In genomic region chr1:180909005-180909414, GRCh38 we compare ENCODE assay signal across 2 cellular contexts.
TF ChIP-seq lines count a peak whose summit lies in the region.

No MANE protein-coding gene starts in this region.

TF ChIP-seq in A549, 52 proteins besides CTCF, POLR2A, EP300 and RAD21 (continued from another document):
- TF ChIP-seq E2F6 (IDR thresholded peaks at IDR 0.05; ENCODE audit: borderline replicate concordance, low read depth): no peak
- no peak for TF ChIP-seq KDM1A (IDR thresholded peaks at IDR 0.05; ENCODE audit: low read depth)
- no peak for TF ChIP-seq ZFP36 (IDR thresholded peaks at IDR 0.05; ENCODE audit: borderline replicate concordance, partially characterized antibody)
- no peak for TF ChIP-seq MAX (IDR thresholded peaks at IDR 0.05)
- no peak for TF ChIP-seq ELK1 (IDR thresholded peaks at IDR 0.05; ENCODE audit: low read depth, low read length)
- no peak for TF ChIP-seq HOXB5 (CRISPR knock-in tag; IDR thresholded peaks at IDR 0.05)

TF ChIP-seq in GM23338, 12 proteins besides CTCF, POLR2A, EP300 and RAD21 (continued from another document):
- TF ChIP-seq EZH2phosphoT487 (IDR thresholded peaks at IDR 0.05; ENCODE audit: unreplicated experiment) (no peak), STAT1 (IDR thresholded peaks at IDR 0.05; ENCODE audit: unreplicated experiment) (no peak), POLR2AphosphoS5 (IDR thresholded peaks at IDR 0.05; ENCODE audit: low read depth) (no peak), ZNF114 (CRISPR knock-in tag; IDR thresholded peaks at IDR 0.05) (no peak), ZNF331 (CRISPR knock-in tag; IDR thresholded peaks at IDR 0.05; ENCODE audit: low read depth) (no peak), CREB1 (CRISPR knock-in tag; IDR thresholded peaks at IDR 0.05; ENCODE audit: low read depth) (no peak), EZH2 (IDR thresholded peaks at IDR 0.05; ENCODE audit: low read depth, unreplicated experiment) (no peak), REST (IDR thresholded peaks at IDR 0.05; ENCODE audit: unreplicated experiment) (no peak), NANOG (IDR thresholded peaks at IDR 0.05; ENCODE audit: borderline replicate concordance) (no peak), ETS1 (IDR thresholded peaks at IDR 0.05) (no peak), JUNB (IDR thresholded peaks at IDR 0.05; ENCODE audit: unreplicated experiment) (no peak)
